1 cellular context compared by ENCODE assay signal in genomic region chr9:4530375-4530774, GRCh38.
TF ChIP-seq lines count a peak whose summit lies in the region.

No MANE protein-coding gene starts in this region.

TF ChIP-seq in HCT116, 20 proteins besides CTCF, POLR2A, EP300 and RAD21 (continued from another document):
- no peak for TF ChIP-seq CBX3 (IDR thresholded peaks at IDR 0.05; ENCODE audit: low read depth)
- TF ChIP-seq ZNF274 (IDR thresholded peaks at IDR 0.05; ENCODE audit: low read depth, low read length): no peak
- TF ChIP-seq EGR1 (IDR thresholded peaks at IDR 0.05; ENCODE audit: low read depth): no peak
